ENCODE assay signal across 13 cellular contexts in genomic region chr11:47572715-47573255, GRCh38. TPM values are rescaled to one million over a fixed set of nuclear protein-coding genes. Genes with fewer than 3 reads are reported as not detected.
DNase-seq lines count a peak whose midpoint lies in the region; ATAC-seq and TF ChIP-seq lines count a peak whose summit lies in the region.
"Had no signal": no experiment of that assay in that cellular context is flagged by ENCODE, and none has a peak within 500 bp of the region (broad histone marks: within the 10 kb centered on the region; RNA-seq: fewer than 3 reads in every experiment).

No MANE protein-coding gene starts in this region.

- in situ Hi-C loops in gastrocnemius medialis (cut with MboI; ENCODE audit: low sequenced_read_pairs in 4 of 4), result no loop called here

- H3K27ac ChIP-seq in HEK293 (ENCODE audit: extremely low read depth, low read depth, low read length), result peak overlapping the region; percentile 53
- H3K27ac ChIP-seq in gastrocnemius medialis, result peak overlapping the region in 3 of 4 donors; percentile 48 to 60 (median 59)
- H3K27ac ChIP-seq in colonic mucosa, result no peak overlapping the region
- H3K27ac ChIP-seq: esophagus muscularis mucosa had no signal

- intact Hi-C loops in Right ventricle myocardium superior (cut with DNase I) (no loop called here), gastrocnemius medialis (cut with DNase I; ENCODE audit: low total_unique reads) (loop anchor here (10.0 kb wide), 1 partner anchor 192 kb away; the partner anchor contains the start of gene FNBP4), colonic mucosa (cut with DNase I) (no loop called here)

- H3K36me3 ChIP-seq in HEK293 (ENCODE audit: control insufficient read depth in 2 of 2, insufficient read depth in 1 of 2, low read length in 2 of 2), result peaks cover 10 to 88% of the 10 kb centered on the region in 2 experiments
- peaks cover 49% of the 10 kb centered on the region for H3K36me3 ChIP-seq in adipocyte (ENCODE audit: control insufficient read depth, insufficient read depth, low read length, severe bottlenecking)
- H3K36me3 ChIP-seq in gastrocnemius medialis, result peaks cover 0 to 62% of the 10 kb centered on the region in 2 donors
- peaks cover 9% of the 10 kb centered on the region for H3K36me3 ChIP-seq in colonic mucosa

- ATAC-seq in Right ventricle myocardium superior (ENCODE audit: poor library complexity) (peak; percentile 28), gastrocnemius medialis (no peak)

- no peak overlapping the region for H3K4me3 ChIP-seq in HEK293 (ENCODE audit: low read depth, low read length)
- H3K4me3 ChIP-seq in adipocyte (ENCODE audit: low read length), result no peak overlapping the region
- H3K4me3 ChIP-seq in gastrocnemius medialis, result no peak overlapping the region
- H3K4me3 ChIP-seq in colonic mucosa, result no peak overlapping the region
- H3K4me3 ChIP-seq: esophagus muscularis mucosa, MG63, skin epidermis had no signal

- no peaks in the 10 kb centered on the region for H3K27me3 ChIP-seq in adipocyte (replicated peaks; ENCODE audit: control insufficient read depth, insufficient read depth, low read length)
- H3K27me3 ChIP-seq in gastrocnemius medialis, result no peaks in the 10 kb centered on the region
- no peaks in the 10 kb centered on the region for H3K27me3 ChIP-seq in colonic mucosa
- H3K27me3 ChIP-seq: brain microvascular endothelial cell, esophagus muscularis mucosa, MG63 had no signal

- TF ChIP-seq CTCF in HEK293 (tag by site-specific recombination; IDR thresholded peaks at IDR 0.05) (no peak), gastrocnemius medialis (IDR thresholded peaks at IDR 0.05 in 4 of 5, conservative IDR thresholded peaks at IDR 0.05 in 1 of 5) (no peak), colonic mucosa (IDR thresholded peaks at IDR 0.05) (no peak)

- POLR2A ChIA-PET in HEK293 (lab: Yijun Ruan, JAX), result interaction anchor here (1.4 kb wide), 1 partner anchor 41 kb away, joined by 4 read pairs; no protein-coding TSS in a partner anchor

- no peak for TF ChIP-seq POLR2A in gastrocnemius medialis (IDR thresholded peaks at IDR 0.05)

- no peaks in the 10 kb centered on the region for H3K9me3 ChIP-seq in HEK293 (ENCODE audit: control insufficient read depth, insufficient read depth, low read depth, low read length)
- no peaks in the 10 kb centered on the region for H3K9me3 ChIP-seq in adipocyte (ENCODE audit: control insufficient read depth, low read length)
- no peaks in the 10 kb centered on the region for H3K9me3 ChIP-seq in gastrocnemius medialis
- H3K9me3 ChIP-seq in colonic mucosa, result no peaks in the 10 kb centered on the region
- H3K9me3 ChIP-seq: esophagus muscularis mucosa, MG63 had no signal

- H3K9ac ChIP-seq in adipocyte (ENCODE audit: low read length) (peak overlapping the region; percentile 52), colonic mucosa (ENCODE audit: low read depth in 2 of 2, low read length in 2 of 2) (no peak overlapping the region)

- CTCF ChIA-PET in HEK293 (lab: Yijun Ruan, JAX), result interaction anchor here (0.7 to 0.8 kb wide), 2 partner anchors 19 to 442 kb away, joined by 3 read pairs; no protein-coding TSS in a partner anchor

- H3K4me1 ChIP-seq in HEK293 (ENCODE audit: control insufficient read depth, insufficient read depth, low read length), result peaks cover 14% of the 10 kb centered on the region
- H3K4me1 ChIP-seq in adipocyte (ENCODE audit: control insufficient read depth, insufficient read depth, low read length), result peaks cover 40% of the 10 kb centered on the region
- H3K4me1 ChIP-seq in gastrocnemius medialis, result peaks cover 35 to 43% of the 10 kb centered on the region in 2 donors
- peaks cover 4% of the 10 kb centered on the region for H3K4me1 ChIP-seq in colonic mucosa

- DNase-seq in adipocyte (ENCODE audit: low read depth) (no peak), Right ventricle myocardium superior (no peak), gastrocnemius medialis (no peak), NCI-H1694 treated with DMSO at 0.1 percent for 48 hours (lab: John Stamatoyannopoulos, UW) (no peak), colonic mucosa (no peak), RKO (ENCODE audit: low spot score) (no peak), NCI-H446 treated with DMSO at 0.1 percent for 48 hours (lab: John Stamatoyannopoulos, UW) (no peak)
- DNase-seq: brain microvascular endothelial cell, MG63, NCI-H510A treated with DMSO at 0.1 percent for 48 hours had no signal

TF ChIP-seq in HEK293, 187 proteins besides CTCF, POLR2A, EP300 and RAD21 (continues in another document):
- TF ChIP-seq PATZ1 (tag by site-specific recombination; IDR thresholded peaks at IDR 0.05), result peak; percentile 68; the same call in 1 of the 2 replicates
- TF ChIP-seq ZNF239 (tag by site-specific recombination; IDR thresholded peaks at IDR 0.05), result no peak
- no peak for TF ChIP-seq ZNF112 (tag by site-specific recombination; IDR thresholded peaks at IDR 0.05)
- TF ChIP-seq ZBTB17 (tag by site-specific recombination; IDR thresholded peaks at IDR 0.05), result peak; percentile 88
- TF ChIP-seq FEZF1 (tag by site-specific recombination; IDR thresholded peaks at IDR 0.05), result peak; percentile 95
- TF ChIP-seq ZNF174 (tag by site-specific recombination; IDR thresholded peaks at IDR 0.05), result no peak
- peak; percentile 61; the same call in 1 of the 2 replicates for TF ChIP-seq ZNF561 (tag by site-specific recombination; IDR thresholded peaks at IDR 0.05; ENCODE audit: borderline replicate concordance)
- TF ChIP-seq ZNF24 (tag by site-specific recombination; IDR thresholded peaks at IDR 0.05), result 0 out of 2 replicates have a peak, but pooled peaks have one; percentile 23
- TF ChIP-seq ZNF513 (tag by site-specific recombination; IDR thresholded peaks at IDR 0.05), result no peak
- TF ChIP-seq ZNF335 (tag by site-specific recombination; conservative IDR thresholded peaks at IDR 0.05), result peak; percentile 74
- TF ChIP-seq ZNF398 (tag by site-specific recombination; IDR thresholded peaks at IDR 0.05), result peak; percentile 94
- TF ChIP-seq ZNF785 (tag by site-specific recombination; IDR thresholded peaks at IDR 0.05), result no peak
- TF ChIP-seq ZNF843 (tag by site-specific recombination; IDR thresholded peaks at IDR 0.05), result peak; percentile 32; the same call in 1 of the 2 replicates
- TF ChIP-seq ZNF121 (tag by site-specific recombination; IDR thresholded peaks at IDR 0.05), result 0 out of 2 replicates have a peak, but pooled peaks have one; percentile 26
- no peak for TF ChIP-seq ZNF660 (tag by site-specific recombination; IDR thresholded peaks at IDR 0.05)
- TF ChIP-seq ZNF324 (tag by site-specific recombination; IDR thresholded peaks at IDR 0.05), result 0 out of 2 replicates have a peak, but pooled peaks have one; percentile 32

RNA-seq across cellular contexts. Expression of gene KBTBD4, which starts 6.0 kb away (rescaled TPM):
- total RNA-seq in Right ventricle myocardium superior, result 12.9 TPM
- 10 to 100 TPM; 25.0 to 35.6 (median 30.4) TPM for total RNA-seq in gastrocnemius medialis
- 10 to 100 TPM; 14.5 to 15.5 TPM for total RNA-seq in colonic mucosa

RNA-seq across cellular contexts. Expression of gene NDUFS3, which starts 6.1 kb away (rescaled TPM):
- total RNA-seq in Right ventricle myocardium superior (350 TPM), gastrocnemius medialis (100 to 1,000 TPM; 143 to 240 (median 194) TPM), colonic mucosa (100 to 1,000 TPM; 228 to 266 TPM)

RNA-seq across cellular contexts. Expression of gene PTPMT1, which starts 7.4 kb away (rescaled TPM):
- 20.9 TPM for total RNA-seq in Right ventricle myocardium superior
- 10 to 100 TPM; 58.2 to 87.9 (median 79.8) TPM for total RNA-seq in gastrocnemius medialis
- 10 to 100 TPM; 33.6 to 52.5 TPM for total RNA-seq in colonic mucosa

RNA-seq across cellular contexts. Expression of gene FAM180B, which starts 13.7 kb away (rescaled TPM):
- total RNA-seq in Right ventricle myocardium superior (not detected), gastrocnemius medialis (not detected), colonic mucosa (not detected)

RNA-seq across cellular contexts. Expression of gene CELF1, which starts 19.9 kb away (rescaled TPM):
- total RNA-seq in Right ventricle myocardium superior (97.4 TPM), gastrocnemius medialis (100 to 1,000 TPM; 106 to 185 (median 136) TPM), colonic mucosa (10 to 100 TPM; 76.1 to 96.8 TPM)
